Comparison of ENCODE assay signal across 1 cellular context in genomic region chr1:95116666-95117206, GRCh38.
TF ChIP-seq lines count a peak whose summit lies in the region.

No MANE protein-coding gene starts in this region.

TF ChIP-seq in K562, 482 proteins besides CTCF, POLR2A, EP300 and RAD21 (continued from another document and continues in another):
- TF ChIP-seq E2F8 (IDR thresholded peaks at IDR 0.05; ENCODE audit: low read depth, partially characterized antibody), result peak; percentile 27
- TF ChIP-seq XRCC5 (IDR thresholded peaks at IDR 0.05; ENCODE audit: low read depth, low read length), result peak; percentile 48; the same call in 1 of the 2 replicates
- TF ChIP-seq CHAMP1 (IDR thresholded peaks at IDR 0.05), result peak; percentile 46; the same call in 1 of the 2 replicates
- 0 out of 2 replicates have a peak, but pooled peaks have one; percentile 14 for TF ChIP-seq MTA3 (IDR thresholded peaks at IDR 0.05; ENCODE audit: borderline replicate concordance)
- TF ChIP-seq SMC3 (conservative IDR thresholded peaks at IDR 0.05; ENCODE audit: insufficient read depth, low read depth, low read length), result peak; percentile 43; the same call in 1 of the 2 replicates
- 0 out of 6 replicates have a peak, but pooled peaks of 1 of the 3 experiments have one; percentile 17 for TF ChIP-seq ZBTB11 (CRISPR knock-in tag; IDR thresholded peaks at IDR 0.05)
- TF ChIP-seq PREB (CRISPR knock-in tag; IDR thresholded peaks at IDR 0.05), result 0 out of 2 replicates have a peak, but pooled peaks have one; percentile 79
- peak; percentile 39; the same call in 1 of the 2 replicates for TF ChIP-seq JUND (IDR thresholded peaks at IDR 0.05; ENCODE audit: borderline replicate concordance, low read depth, low read length)
- TF ChIP-seq JUND (tag; IDR thresholded peaks at IDR 0.05; ENCODE audit: borderline replicate concordance, low read depth, low read length), result no peak; the same call in 2 of the 3 replicates
- TF ChIP-seq ARID3A (IDR thresholded peaks at IDR 0.05; ENCODE audit: borderline replicate concordance, low read depth, low read length), result 0 out of 2 replicates have a peak, but pooled peaks have one; percentile 22
- TF ChIP-seq PURB (CRISPR knock-in tag; IDR thresholded peaks at IDR 0.05; ENCODE audit: low read depth), result no peak
- peak; percentile 10 for TF ChIP-seq CCNT2 (IDR thresholded peaks at IDR 0.05; ENCODE audit: borderline replicate concordance, extremely low read depth, insufficient read length, low read depth, low read length)
- TF ChIP-seq TEAD1 (CRISPR knock-in tag; IDR thresholded peaks at IDR 0.05), result peak; percentile 8 to 82; a peak in 1 of 4 replicates
- peak; percentile 96 for TF ChIP-seq EGR1 (conservative IDR thresholded peaks at IDR 0.05)
- peak; percentile 71 for TF ChIP-seq MYC (IDR thresholded peaks at IDR 0.05; ENCODE audit: low read depth, low read length)
- no peak for TF ChIP-seq MYC (CRISPR knock-in tag; IDR thresholded peaks at IDR 0.05; ENCODE audit: borderline replicate concordance, low read depth)
- TF ChIP-seq TEAD4 (IDR thresholded peaks at IDR 0.05; ENCODE audit: low read length), result peak; percentile 58
- TF ChIP-seq TEAD4 (CRISPR knock-in tag; IDR thresholded peaks at IDR 0.05; ENCODE audit: borderline replicate concordance), result no peak
- peak; percentile 52 for TF ChIP-seq SMARCE1 (IDR thresholded peaks at IDR 0.05)
- peak in 1 of 2 experiments; percentile 13; a peak in 1 of 4 replicates for TF ChIP-seq KDM1A (IDR thresholded peaks at IDR 0.05)
- 0 out of 3 replicates have a peak, but pooled peaks of 1 of the 2 experiments have one; percentile 37 for TF ChIP-seq CBX3 (IDR thresholded peaks at IDR 0.05; ENCODE audit: borderline replicate concordance in 1 of 2, low read length in 2 of 2)
- peak; percentile 83 for TF ChIP-seq LCOR (CRISPR knock-in tag; IDR thresholded peaks at IDR 0.05)
- TF ChIP-seq TAF1 (IDR thresholded peaks at IDR 0.05; ENCODE audit: control insufficient read depth, extremely low read depth, insufficient read depth, low read length, severe bottlenecking), result peak; percentile 28
- no peak for TF ChIP-seq HBP1 (CRISPR knock-in tag; IDR thresholded peaks at IDR 0.05)
- peak in 1 of 2 experiments; percentile 19; a peak in 1 of 4 replicates for TF ChIP-seq HDAC1 (IDR thresholded peaks at IDR 0.05)
- TF ChIP-seq ARID1B (IDR thresholded peaks at IDR 0.05), result peak; percentile 32
- TF ChIP-seq NR2F6 (CRISPR knock-in tag; IDR thresholded peaks at IDR 0.05), result no peak
- TF ChIP-seq MYNN (IDR thresholded peaks at IDR 0.05), result peak; percentile 18; the same call in 1 of the 2 replicates
- TF ChIP-seq MYNN (CRISPR knock-in tag; IDR thresholded peaks at IDR 0.05), result no peak
- TF ChIP-seq MNT (conservative IDR thresholded peaks at IDR 0.05), result peak; percentile 61 to 63
- peak; percentile 62; the same call in 1 of the 2 replicates for TF ChIP-seq CREB3L1 (IDR thresholded peaks at IDR 0.05; ENCODE audit: borderline replicate concordance, low read depth)
- TF ChIP-seq MTA2 (IDR thresholded peaks at IDR 0.05; ENCODE audit: low read depth), result 0 out of 2 replicates have a peak, but pooled peaks have one; percentile 7
- no peak for TF ChIP-seq RBM39 (optimal IDR thresholded peaks at IDR 0.05; ENCODE audit: low read depth, low read length)
- TF ChIP-seq BCLAF1 (IDR thresholded peaks at IDR 0.05; ENCODE audit: borderline replicate concordance in 1 of 2, control insufficient read depth in 1 of 2, low read depth in 2 of 2, low read length in 1 of 2), result no peak
- peak; percentile 69 for TF ChIP-seq EP400 (IDR thresholded peaks at IDR 0.05)
- no peak for TF ChIP-seq ASH1L (IDR thresholded peaks at IDR 0.05; ENCODE audit: borderline replicate concordance, low read depth, partially characterized antibody)
